In genomic region chr17:826778-827177, GRCh38 we compare ENCODE assay signal across 25 cellular contexts. TPM values are rescaled to one million over a fixed set of nuclear protein-coding genes. Genes with fewer than 3 reads are reported as not detected.
DNase-seq lines count a peak whose midpoint lies in the region; ATAC-seq, FAIRE-seq and TF ChIP-seq lines count a peak whose summit lies in the region.
"Had no signal": no experiment of that assay in that cellular context is flagged by ENCODE, and none has a peak within 500 bp of the region (broad histone marks: within the 10 kb centered on the region; RNA-seq: fewer than 3 reads in every experiment).

No MANE protein-coding gene starts in this region.

- H3K9me3 Mint-ChIP-seq in endodermal cell (peaks cover 1% of the 10 kb centered on the region), nephron progenitor cell (peaks cover 23% of the 10 kb centered on the region)

- H3K4me3 ChIP-seq in BLaER1 treated with 17β-estradiol and CSF1 and Interleukin-3, amounts not matched to agents 10 nM and 100 nM = no peak overlapping the region
- no peak overlapping the region for H3K4me3 ChIP-seq in endodermal cell (ENCODE audit: low read length)
- H3K4me3 ChIP-seq: A549, GM12878, HAP-1 had no signal

- H3K27ac Mint-ChIP-seq in endodermal cell (no peak overlapping the region), nephron progenitor cell (peak overlapping the region; percentile 61)
- H3K27ac Mint-ChIP-seq: CD4-positive, CD25-positive, alpha-beta regulatory T cell; CD8-positive, alpha-beta T cell had no signal

- H3K27me3 ChIP-seq in BLaER1 treated with 17β-estradiol and CSF1 and Interleukin-3, amounts not matched to agents 10 nM and 100 nM = peaks cover 0 to 44% (median 0%) of the 10 kb centered on the region in 11 experiments; a peak in 7 of 22 replicates
- no peaks in the 10 kb centered on the region for H3K27me3 ChIP-seq in endodermal cell (ENCODE audit: control insufficient read depth, insufficient read depth, low read length, poor library complexity, severe bottlenecking)
- H3K27me3 ChIP-seq: BE2C had no signal

- peaks cover 0 to 57% (median 28%) of the 10 kb centered on the region in 11 experiments; a peak in 18 of 22 replicates for H3K36me3 ChIP-seq in BLaER1 treated with 17β-estradiol and CSF1 and Interleukin-3, amounts not matched to agents 10 nM and 100 nM
- peaks cover 60% of the 10 kb centered on the region for H3K36me3 ChIP-seq in endodermal cell (ENCODE audit: control insufficient read depth, insufficient read depth, low read length)
- H3K36me3 ChIP-seq: BE2C had no signal

- peaks cover 0 to 45% (median 26%) of the 10 kb centered on the region in 11 experiments; a peak in 14 of 22 replicates for H4K20me1 ChIP-seq in BLaER1 treated with 17β-estradiol and CSF1 and Interleukin-3, amounts not matched to agents 10 nM and 100 nM

- H3K4me1 ChIP-seq in BLaER1 treated with 17β-estradiol and CSF1 and Interleukin-3, amounts not matched to agents 10 nM and 100 nM = peaks cover 32 to 89% (median 72%) of the 10 kb centered on the region in 10 experiments
- no peaks in the 10 kb centered on the region for H3K4me1 ChIP-seq in endodermal cell (ENCODE audit: control insufficient read depth, insufficient read depth, low read length)
- H3K4me1 ChIP-seq: A549, BE2C, Caco-2, HAP-1 had no signal

- no peak for TF ChIP-seq CTCF in endodermal cell (conservative IDR thresholded peaks at IDR 0.05)
- TF ChIP-seq CTCF in nephron progenitor cell (IDR thresholded peaks at IDR 0.05) = no peak

- FAIRE-seq in GM12891 (lab: Jason Lieb, UNC) = no peak
- FAIRE-seq: A549, GM12878, GM18507, H54 had no signal

- 91 to 96% methylated on average over 12 to 21 of the region's 21 CpGs for WGBS in endodermal cell (ENCODE audit: insufficient coverage in 1 of 2, insufficient read length in 1 of 2), 2 experiments

- no peak for TF ChIP-seq POLR2A in GM12891 (IDR thresholded peaks at IDR 0.05; ENCODE audit: low read depth, low read length)

- H3K4me3 Mint-ChIP-seq in endodermal cell (no peak overlapping the region), nephron progenitor cell (no peak overlapping the region)
- H3K4me3 Mint-ChIP-seq: CD4-positive, CD25-positive, alpha-beta regulatory T cell; CD8-positive, alpha-beta T cell had no signal

- H3K36me3 Mint-ChIP-seq in endodermal cell (ENCODE audit: low read depth) (peaks cover 58% of the 10 kb centered on the region), nephron progenitor cell (ENCODE audit: low read depth) (peaks cover 56% of the 10 kb centered on the region)
- H3K36me3 Mint-ChIP-seq: CD4-positive, CD25-positive, alpha-beta regulatory T cell; CD8-positive, alpha-beta T cell had no signal

- peaks cover 4 to 21% (median 8%) of the 10 kb centered on the region in 11 experiments for H3K9me3 ChIP-seq in BLaER1 treated with 17β-estradiol and CSF1 and Interleukin-3, amounts not matched to agents 10 nM and 100 nM (replicated peaks in 1 of 11)
- H3K9me3 ChIP-seq in endodermal cell (ENCODE audit: control insufficient read depth, low read length) = no peaks in the 10 kb centered on the region
- H3K9me3 ChIP-seq: BE2C, Caco-2 had no signal

- no peaks in the 10 kb centered on the region for H3K27me3 Mint-ChIP-seq in endodermal cell (ENCODE audit: insufficient read depth)
- H3K27me3 Mint-ChIP-seq in nephron progenitor cell (ENCODE audit: low read depth, poor library complexity) = no peaks in the 10 kb centered on the region
- H3K27me3 Mint-ChIP-seq: CD4-positive, CD25-positive, alpha-beta regulatory T cell had no signal

- H3K27ac ChIP-seq in BLaER1 treated with 17β-estradiol and CSF1 and Interleukin-3, amounts not matched to agents 10 nM and 100 nM = peak overlapping the region in 4 of 11 experiments; percentile 52 to 68 (median 60); a peak in 7 of 22 replicates
- H3K27ac ChIP-seq in endodermal cell (ENCODE audit: low read depth, low read length) = peak overlapping the region; percentile 16
- H3K27ac ChIP-seq: A549, C4-2B had no signal

- ATAC-seq in HG03439 (IDR thresholded peaks at IDR 0.05; ENCODE audit: unreplicated experiment) = no peak
- ATAC-seq: A549; CD8-positive, alpha-beta T cell; GM12878 had no signal

- peak overlapping the region; percentile 8 to 89 (median 78); a peak in 20 of 22 replicates for H3K4me2 ChIP-seq in BLaER1 treated with 17β-estradiol and CSF1 and Interleukin-3, amounts not matched to agents 10 nM and 100 nM
- H3K4me2 ChIP-seq: A549 had no signal

- peak overlapping the region in 6 of 11 experiments; percentile 16 to 72 (median 60); a peak in 9 of 22 replicates for H3K9ac ChIP-seq in BLaER1 treated with 17β-estradiol and CSF1 and Interleukin-3, amounts not matched to agents 10 nM and 100 nM
- no peak overlapping the region for H3K9ac ChIP-seq in endodermal cell (ENCODE audit: extremely low read depth, low read length, poor library complexity, severe bottlenecking)

- H3K4me1 Mint-ChIP-seq in endodermal cell (no peaks in the 10 kb centered on the region), nephron progenitor cell (peaks cover 19% of the 10 kb centered on the region)
- H3K4me1 Mint-ChIP-seq: CD4-positive, CD25-positive, alpha-beta regulatory T cell had no signal

- no peak for DNase-seq in endodermal cell
- no peak for DNase-seq in nephron progenitor cell
- no peak for DNase-seq in GM12891 (ENCODE audit: insufficient read length, low spot score)
- DNase-seq in activated naive CD4-positive, alpha-beta T cell treated with anti-CD3 and anti-CD28 coated beads, Interleukin-2, amount 50 U/mL, for 16 hours = no peak
- no peak for DNase-seq in HCEC 1CT
- DNase-seq: 8988T; ACHN; AML-193; BE2C; Caco-2; CD4-positive, CD25-positive, alpha-beta regulatory T cell; CD8-positive, alpha-beta T cell; DMS153; DMS79; EL; GDM1; GOT3 had no signal

TF ChIP-seq in GM12891, 5 proteins besides CTCF, POLR2A, EP300 and RAD21:
- no peak for TF ChIP-seq SPI1 (IDR thresholded peaks at IDR 0.05; ENCODE audit: low read depth, low read length)
- no peak for TF ChIP-seq POLR2AphosphoS5 (IDR thresholded peaks at IDR 0.05; ENCODE audit: low read depth, low read length)
- TF ChIP-seq TAF1 (IDR thresholded peaks at IDR 0.05; ENCODE audit: low read depth, low read length) = no peak
- no peak for TF ChIP-seq PAX5 (IDR thresholded peaks at IDR 0.05; ENCODE audit: insufficient read depth, low read length, severe bottlenecking)
- TF ChIP-seq POU2F2 (IDR thresholded peaks at IDR 0.05; ENCODE audit: low read depth, low read length) = no peak

RNA-seq across cellular contexts. Expression of gene MRM3, which starts 44.6 kb away (rescaled TPM):
- 10 to 100 TPM; 14.0 to 18.7 TPM for total RNA-seq in endodermal cell
- 10.1 TPM for polyA plus RNA-seq in endodermal cell (2013, experiment 1 of 2)
- 10.7 TPM for polyA plus RNA-seq in endodermal cell (2013, experiment 2 of 2)
- polyA plus RNA-seq in GM12891 (2012; ENCODE audit: low read depth, missing spikeins) = 21.1 TPM

RNA-seq across cellular contexts. Expression of gene GLOD4, which starts 44.7 kb away (rescaled TPM):
- 10 to 100 TPM; 81.6 to 95.1 TPM for total RNA-seq in endodermal cell
- polyA plus RNA-seq in endodermal cell (2013, experiment 1 of 2) = 58.6 TPM
- polyA plus RNA-seq in endodermal cell (2013, experiment 2 of 2) = 54.5 TPM
- polyA plus RNA-seq in GM12891 (2012; ENCODE audit: low read depth, missing spikeins) = 44.8 TPM
